8 cellular contexts compared by ENCODE assay signal in the genomic region with DNA sequence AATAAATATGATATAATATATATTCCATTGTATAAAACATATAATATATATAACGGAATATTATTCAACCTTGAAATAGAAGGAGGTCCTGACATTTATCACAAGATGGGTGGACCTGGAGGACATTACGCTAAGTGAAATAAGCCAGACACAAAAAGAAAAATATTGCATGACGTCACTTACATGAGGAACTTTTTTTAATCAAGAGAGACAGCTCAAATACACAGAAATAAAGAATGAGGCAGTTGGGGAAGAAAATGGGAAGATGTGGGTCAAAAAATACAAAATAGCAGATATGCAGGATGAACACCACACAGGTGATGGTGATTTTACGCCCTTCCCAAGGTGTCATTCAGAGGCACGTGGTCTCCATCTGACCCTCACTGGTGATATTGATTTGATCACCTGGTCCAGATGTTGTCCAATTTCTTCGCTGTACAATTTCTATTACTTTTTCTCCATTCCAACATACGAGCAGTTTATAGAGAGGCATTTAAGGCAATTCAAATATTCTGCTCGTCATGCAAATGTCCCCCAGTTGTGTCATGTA. TPM values are rescaled to one million over a fixed set of nuclear protein-coding genes. Genes with fewer than 3 reads are reported as not detected.
DNase-seq lines count a peak whose midpoint lies in the region; ATAC-seq and TF ChIP-seq lines count a peak whose summit lies in the region.

No MANE protein-coding gene starts in this region.

- H3K9ac ChIP-seq in ES-I3 (ENCODE audit: low read depth, low read length) = peak overlapping the region; percentile 99

- H3K27ac Mint-ChIP-seq in activated CD4-positive, alpha-beta memory T cell treated with anti-CD3 and anti-CD28 coated beads, Interleukin-2, amount 10 ng/mL, durations not matched to agents 7 days and 5 days = peak overlapping the region; percentile 86

- peaks cover 14% of the 10 kb centered on the region for H3K9me3 Mint-ChIP-seq in activated CD4-positive, alpha-beta memory T cell treated with anti-CD3 and anti-CD28 coated beads, Interleukin-2, amount 10 ng/mL, durations not matched to agents 7 days and 5 days

- no peaks in the 10 kb centered on the region for H3K4me1 ChIP-seq in ES-I3 (ENCODE audit: insufficient read depth, low read length)
- H3K4me1 ChIP-seq in right atrium auricular region = peaks cover 0 to 20% of the 10 kb centered on the region in 2 donors
- peaks cover 17 to 52% (median 34%) of the 10 kb centered on the region in 6 donors for H3K4me1 ChIP-seq in spleen

- no peaks in the 10 kb centered on the region for H3K27me3 Mint-ChIP-seq in activated CD4-positive, alpha-beta memory T cell treated with anti-CD3 and anti-CD28 coated beads, Interleukin-2, amount 10 ng/mL, durations not matched to agents 7 days and 5 days

- H3K27ac ChIP-seq in right atrium auricular region (peak overlapping the region; percentile 85 to 97), spleen (peak overlapping the region; percentile 81 to 93 (median 90))

- peak overlapping the region; percentile 99 for H3K4me3 Mint-ChIP-seq in activated CD4-positive, alpha-beta memory T cell treated with anti-CD3 and anti-CD28 coated beads, Interleukin-2, amount 10 ng/mL, durations not matched to agents 7 days and 5 days

- DNase-seq in activated CD4-positive, alpha-beta memory T cell treated with anti-CD3 and anti-CD28 coated beads, Interleukin-2, amount 10 ng/mL, durations not matched to agents 7 days and 5 days = no peak
- DNase-seq in right atrium auricular region (ENCODE audit: low spot score) (peak; percentile 18), spleen (no peak), G401 (ENCODE audit: low spot score) (no peak)
- DNase-seq in activated effector memory CD4-positive, alpha-beta T cell treated with Interleukin-2 at 50 U/mL for 16 hours = no peak

- in situ Hi-C loops in G401 (cut with HindIII; ENCODE audit: low sequenced_read_pairs) = no loop called here

- peaks cover 35% of the 10 kb centered on the region for H3K4me1 Mint-ChIP-seq in activated CD4-positive, alpha-beta memory T cell treated with anti-CD3 and anti-CD28 coated beads, Interleukin-2, amount 10 ng/mL, durations not matched to agents 7 days and 5 days

- H3K36me3 ChIP-seq in ES-I3 (ENCODE audit: insufficient read depth, low read length) = no peaks in the 10 kb centered on the region
- H3K36me3 ChIP-seq in right atrium auricular region = no peaks in the 10 kb centered on the region
- peaks cover 0 to 18% (median 4%) of the 10 kb centered on the region in 6 donors for H3K36me3 ChIP-seq in spleen

- no peaks in the 10 kb centered on the region for H3K27me3 ChIP-seq in right atrium auricular region
- no peaks in the 10 kb centered on the region for H3K27me3 ChIP-seq in spleen (replicated peaks in 1 of 7)

- TF ChIP-seq CTCF in right atrium auricular region (IDR thresholded peaks at IDR 0.05) (no peak), spleen (IDR thresholded peaks at IDR 0.05 in 8 of 11, conservative IDR thresholded peaks at IDR 0.05 in 3 of 11) (no peak)

- no peak for TF ChIP-seq POLR2A in spleen (IDR thresholded peaks at IDR 0.05)

- POLR2A ChIA-PET in activated CD4-positive, alpha-beta memory T cell treated with anti-CD3 and anti-CD28 coated beads, Interleukin-2, amount 10 ng/mL, durations not matched to agents 7 days and 5 days (lab: Charles Lee) = no interaction called here

- 29 to 35% (median 31%) methylated on average over 8 of the region's 8 CpGs for WGBS in spleen, 5 donors

- peaks cover 34% of the 10 kb centered on the region for H3K36me3 Mint-ChIP-seq in activated CD4-positive, alpha-beta memory T cell treated with anti-CD3 and anti-CD28 coated beads, Interleukin-2, amount 10 ng/mL, durations not matched to agents 7 days and 5 days (ENCODE audit: low read depth)

- CTCF ChIA-PET in activated CD4-positive, alpha-beta memory T cell treated with anti-CD3 and anti-CD28 coated beads, Interleukin-2, amount 10 ng/mL, durations not matched to agents 7 days and 5 days (lab: Charles Lee) = no interaction called here

- ATAC-seq in HG02852 (IDR thresholded peaks at IDR 0.05; ENCODE audit: unreplicated experiment) (peak; percentile 10), HG03469 (IDR thresholded peaks at IDR 0.05; ENCODE audit: unreplicated experiment) (no peak)

- H3K4me3 ChIP-seq in right atrium auricular region (peak overlapping the region; percentile 75 to 89), spleen (peak overlapping the region; percentile 90 to 96 (median 93))

- H3K9me3 ChIP-seq in ES-I3 (ENCODE audit: control insufficient read depth, insufficient read depth, low read length) (0 out of 2 replicates have a peak, but pooled peaks cover 6% of the 10 kb centered on the region), right atrium auricular region (peaks cover 0 to 7% of the 10 kb centered on the region in 2 donors), spleen (peaks cover 4 to 20% (median 12%) of the 10 kb centered on the region in 8 donors)

- intact Hi-C loops in spleen (cut with DNase I; ENCODE audit: low total_unique reads) = loop anchor here (5.0 to 10.0 kb wide), 2 partner anchors 65 to 658 kb away; no protein-coding TSS in a partner anchor

RNA-seq across cellular contexts. Expression of a gene that starts 0.5 kb away (rescaled TPM):
- 10 to 100 TPM; 30.8 to 33.2 TPM for total RNA-seq in activated CD4-positive, alpha-beta memory T cell treated with anti-CD3 and anti-CD28 coated beads, Interleukin-2, amount 10 ng/mL, durations not matched to agents 7 days and 5 days
- 10 to 100 TPM in 1 of 2 donors, 1 to 10 TPM in 1; 8.9 to 15.8 TPM for total RNA-seq in right atrium auricular region
- total RNA-seq in spleen = 10 to 100 TPM; 33.5 to 43.8 (median 35.6) TPM
- polyA plus RNA-seq in spleen = 10 to 100 TPM; 30.2 to 51.2 (median 31.2) TPM
- 17.7 and 40.5 TPM in 2 replicates for total RNA-seq in G401 (2014; rRNA removed; shearing (Covaris generic))

RNA-seq across cellular contexts. Expression of a gene that starts 12.9 kb away (rescaled TPM):
- total RNA-seq in activated CD4-positive, alpha-beta memory T cell treated with anti-CD3 and anti-CD28 coated beads, Interleukin-2, amount 10 ng/mL, durations not matched to agents 7 days and 5 days = not detected
- not detected for total RNA-seq in right atrium auricular region
- total RNA-seq in spleen = not detected
- not detected for polyA plus RNA-seq in spleen
- not detected in 2 replicates for total RNA-seq in G401 (2014; rRNA removed; shearing (Covaris generic))

RNA-seq across cellular contexts. Expression of a gene that starts 24.1 kb away (rescaled TPM):
- total RNA-seq in activated CD4-positive, alpha-beta memory T cell treated with anti-CD3 and anti-CD28 coated beads, Interleukin-2, amount 10 ng/mL, durations not matched to agents 7 days and 5 days = not detected
- not detected for total RNA-seq in right atrium auricular region
- total RNA-seq in spleen = not detected
- polyA plus RNA-seq in spleen = not detected
- not detected in 2 replicates for total RNA-seq in G401 (2014; rRNA removed; shearing (Covaris generic))

RNA-seq across cellular contexts. Expression of a gene that starts 32.4 kb away (rescaled TPM):
- total RNA-seq in activated CD4-positive, alpha-beta memory T cell treated with anti-CD3 and anti-CD28 coated beads, Interleukin-2, amount 10 ng/mL, durations not matched to agents 7 days and 5 days = not detected
- total RNA-seq in right atrium auricular region (not detected), spleen (not detected)
- polyA plus RNA-seq in spleen = not detected
- total RNA-seq in G401 (2014; rRNA removed; shearing (Covaris generic)) = not detected in 2 replicates

RNA-seq across cellular contexts. Expression of a gene that starts 39.1 kb away (rescaled TPM):
- total RNA-seq in activated CD4-positive, alpha-beta memory T cell treated with anti-CD3 and anti-CD28 coated beads, Interleukin-2, amount 10 ng/mL, durations not matched to agents 7 days and 5 days = under 1 TPM; 0.08 TPM
- total RNA-seq in right atrium auricular region (not detected), spleen (not detected)
- under 1 TPM in 2 of 3 donors, not detected in 1; 0.02 to 0.03 TPM for polyA plus RNA-seq in spleen
- total RNA-seq in G401 (2014; rRNA removed; shearing (Covaris generic)) = not detected in 2 replicates
